8 cellular contexts compared by ENCODE assay signal in genomic region chr13:109131698-109132257, GRCh38.
DNase-seq lines count a peak whose midpoint lies in the region; ATAC-seq and TF ChIP-seq lines count a peak whose summit lies in the region.

No MANE protein-coding gene starts in this region.

- no peaks in the 10 kb centered on the region for H3K36me3 ChIP-seq in WERI-Rb-1

- H3K27me3 ChIP-seq in WERI-Rb-1 (ENCODE audit: insufficient read depth, low read depth, severe bottlenecking), result no peaks in the 10 kb centered on the region

- H3K9me3 ChIP-seq in WERI-Rb-1 (ENCODE audit: severe bottlenecking), result peaks cover 3% of the 10 kb centered on the region

- TF ChIP-seq CTCF in WERI-Rb-1 (IDR thresholded peaks at IDR 0.05; ENCODE audit: low read depth, low read length), result no peak

- no peak overlapping the region for H3K4me3 ChIP-seq in WERI-Rb-1 (ENCODE audit: low read depth, low read length)

- no peak overlapping the region for H3K27ac ChIP-seq in WERI-Rb-1

- ATAC-seq in GM19468 (IDR thresholded peaks at IDR 0.05; ENCODE audit: extremely low read depth, unreplicated experiment) (peak; percentile 67), HG03432 (IDR thresholded peaks at IDR 0.05; ENCODE audit: unreplicated experiment) (peak; percentile 94)

- peak; percentile 35 for DNase-seq in AG08395 (ENCODE audit: low spot score)
- peak; percentile 40 for DNase-seq in dedifferentiated amniotic fluid mesenchymal stem cell (ENCODE audit: extremely low spot score)
- no peak for DNase-seq in stimulated activated CD4-positive, alpha-beta T cell treated with anti-CD3 and anti-CD28 coated beads, Interleukin-4, amount 100 ng/mL, for 1 hour
- no peak for DNase-seq in DMS79 (lab: John Stamatoyannopoulos, UW)
- no peak for DNase-seq in WERI-Rb-1
- DNase-seq in dermis blood vessel endothelial cell, result no peak

Comparison
In these comparisons a context has a peak if more than half of its experiments do, and no peak if none do; other contexts are left out.
1. DNase-seq: peak in AG08395 (single experiment) and dedifferentiated amniotic fluid mesenchymal stem cell (single experiment); none in stimulated activated CD4-positive, alpha-beta T cell treated with anti-CD3 and anti-CD28 coated beads, Interleukin-4, amount 100 ng/mL, for 1 hour (single experiment), DMS79 (single experiment), WERI-Rb-1 (single experiment) and dermis blood vessel endothelial cell (single experiment).